In the genomic region with DNA sequence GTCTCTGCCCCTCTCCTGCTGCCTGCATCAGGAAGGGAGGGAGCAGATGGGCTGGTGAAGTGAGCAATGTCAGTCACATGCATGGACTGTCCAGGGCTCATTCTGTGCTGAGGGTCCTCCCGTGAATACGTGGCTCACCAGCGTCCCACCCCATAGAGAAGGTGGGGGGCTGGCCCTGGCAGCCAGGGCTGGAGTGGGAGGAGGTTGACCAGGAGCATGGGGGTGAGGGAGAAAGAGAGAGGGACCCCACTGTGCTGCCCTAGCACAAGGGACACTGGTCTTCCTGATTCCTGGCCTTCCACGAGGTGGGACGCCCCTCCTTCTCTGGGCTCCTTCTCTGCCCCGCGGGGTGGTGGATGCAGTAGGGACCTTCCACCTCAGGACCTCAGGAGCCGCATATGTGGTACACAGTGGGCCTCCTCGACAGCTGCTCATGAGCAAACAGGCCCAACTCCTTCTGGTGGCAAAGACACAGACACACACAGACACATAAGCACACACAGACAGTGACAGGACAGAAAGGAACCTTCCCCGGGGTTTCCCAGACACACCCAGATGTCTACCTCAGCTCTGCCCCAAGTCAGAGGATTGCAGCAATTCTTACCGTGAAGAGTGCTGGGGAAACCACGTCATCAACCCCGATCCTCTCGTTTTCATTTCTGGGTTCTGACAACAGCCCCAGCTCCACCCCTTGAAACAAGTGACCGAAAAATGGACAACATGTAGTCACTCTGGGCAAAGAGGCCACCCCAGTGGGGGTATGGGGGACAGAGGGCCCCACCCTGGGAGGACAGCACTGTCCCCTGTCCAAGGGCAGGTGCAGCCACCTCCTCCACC, we compare ENCODE assay signal across 9 cellular contexts. TPM values are rescaled to one million over a fixed set of nuclear protein-coding genes. Genes with fewer than 3 reads are reported as not detected.
A peak's percentile ranks its signal among the peaks of the same experiment; 100 is the strongest.
DNase-seq lines count a peak whose midpoint lies in the region; ATAC-seq and TF ChIP-seq lines count a peak whose summit lies in the region.
"Had no signal": no experiment of that assay in that cellular context is flagged by ENCODE, and none has a peak within 500 bp of the region (broad histone marks: within the 10 kb centered on the region; RNA-seq: fewer than 3 reads in every experiment).

No MANE protein-coding gene starts in this region.

- H4K20me1 ChIP-seq in osteoblast (ENCODE audit: insufficient read depth, low read length), result no peaks in the 10 kb centered on the region

- intact Hi-C loops in left ventricle myocardium superior (cut with micrococcal nuclease), result no loop called here

- no peak for TF ChIP-seq CTCF in osteoblast (IDR thresholded peaks at IDR 0.05; ENCODE audit: extremely low read depth, low read depth, low read length)

- no peaks in the 10 kb centered on the region for H3K27me3 ChIP-seq in mucosa of stomach (ENCODE audit: control insufficient read depth, insufficient read depth, low read length)
- peaks cover 31% of the 10 kb centered on the region for H3K27me3 ChIP-seq in osteoblast (ENCODE audit: insufficient read depth, low read length)

- H3K4me1 ChIP-seq in mucosa of stomach (ENCODE audit: control insufficient read depth, insufficient read depth, low read length) (peaks cover 38% of the 10 kb centered on the region), osteoblast (ENCODE audit: insufficient read depth, low read length) (no peaks in the 10 kb centered on the region)

- H3K4me2 ChIP-seq in osteoblast (ENCODE audit: insufficient read depth, low read length), result no peak overlapping the region

- H3K9me3 ChIP-seq in mucosa of stomach (ENCODE audit: control insufficient read depth, low read length) (no peaks in the 10 kb centered on the region), osteoblast (ENCODE audit: low read depth, low read length) (no peaks in the 10 kb centered on the region)

- no peak overlapping the region for H2AFZ ChIP-seq in osteoblast (ENCODE audit: low read length)

- no peak overlapping the region for H3K27ac ChIP-seq in osteoblast (ENCODE audit: low read depth, low read length)

- DNase-seq in activated CD4-positive, alpha-beta T cell treated with anti-CD3 and anti-CD28 coated beads for 24 hours (ENCODE audit: low read depth in 2 of 2), result peak; percentile 56 to 62
- no peak for DNase-seq in activated CD4-positive, alpha-beta T cell treated with anti-CD3 and anti-CD28 coated beads for 1 hour
- peak; percentile 28 to 57 (median 47) for DNase-seq in activated CD8-positive, alpha-beta memory T cell treated with anti-CD3 and anti-CD28 coated beads for 48 hours (ENCODE audit: low read depth in 2 of 3, low spot score in 2 of 3)
- DNase-seq in amniotic stem cell (lab: John Stamatoyannopoulos, UW) (no peak), osteoblast (ENCODE audit: insufficient read length, low spot score, missing footprints) (no peak), left ventricle myocardium superior (no peak)

- no peaks in the 10 kb centered on the region for H3K79me2 ChIP-seq in osteoblast (ENCODE audit: insufficient read depth, low read length)

- ATAC-seq in HG03439 (IDR thresholded peaks at IDR 0.05; ENCODE audit: unreplicated experiment), result peak; percentile 80
- ATAC-seq in left ventricle myocardium superior, result no peak

- H3K9ac ChIP-seq in mucosa of stomach (ENCODE audit: low read length), result peak overlapping the region; percentile 7

- H3K36me3 ChIP-seq in mucosa of stomach (ENCODE audit: control insufficient read depth, insufficient read depth, low read length) (no peaks in the 10 kb centered on the region), osteoblast (ENCODE audit: insufficient read depth, low read length) (no peaks in the 10 kb centered on the region)

- H3K4me3 ChIP-seq in mucosa of stomach (ENCODE audit: low read length) (no peak overlapping the region), osteoblast (ENCODE audit: insufficient read depth, low read length) (no peak overlapping the region)
- H3K4me3 ChIP-seq: lung had no signal

RNA-seq across cellular contexts. Expression of gene APOBEC3A, which starts 3.6 kb away (rescaled TPM):
- total RNA-seq in osteoblast (not detected in 2 replicates), left ventricle myocardium superior (0.82 TPM)

RNA-seq across cellular contexts. Expression of gene APOBEC3B, which starts 28.4 kb away (rescaled TPM):
- total RNA-seq in osteoblast (0.36 and 0.59 TPM in 2 replicates), left ventricle myocardium superior (0.55 TPM)

Comparison
In these comparisons a context has a peak if more than half of its experiments do, and no peak if none do; other contexts are left out.
1. DNase-seq: peak in activated CD4-positive, alpha-beta T cell treated with anti-CD3 and anti-CD28 coated beads for 24 hours (2 of 2) and activated CD8-positive, alpha-beta memory T cell treated with anti-CD3 and anti-CD28 coated beads for 48 hours (3 of 3); none in activated CD4-positive, alpha-beta T cell treated with anti-CD3 and anti-CD28 coated beads for 1 hour (single experiment), amniotic stem cell (single experiment), osteoblast (single experiment) and left ventricle myocardium superior (single experiment).